ENCODE assay signal across 10 cellular contexts in the genomic region with DNA sequence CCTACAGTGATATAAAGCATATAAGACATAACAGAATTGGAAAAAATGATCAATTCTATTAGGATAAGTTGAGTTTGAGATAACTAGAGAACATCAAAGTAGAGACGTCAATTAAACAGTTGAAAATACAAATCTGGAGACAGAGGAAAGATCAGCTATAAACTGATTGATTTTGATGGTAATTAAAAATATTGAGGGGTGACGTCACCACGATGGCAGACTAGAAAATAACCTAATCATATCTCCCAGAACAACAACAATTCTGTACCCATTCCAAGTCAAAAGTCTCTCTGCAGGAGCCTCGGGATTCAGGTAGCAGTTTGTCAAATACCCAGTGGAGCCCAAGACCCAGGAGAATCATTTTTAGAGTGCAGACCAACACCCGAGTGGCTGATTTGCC. TPM values are rescaled to one million over a fixed set of nuclear protein-coding genes. Genes with fewer than 3 reads are reported as not detected.
"Had no signal": no experiment of that assay in that cellular context is flagged by ENCODE, and none has a peak within 500 bp of the region (broad histone marks: within the 10 kb centered on the region; RNA-seq: fewer than 3 reads in every experiment).

No MANE protein-coding gene starts in this region.

- H2AFZ ChIP-seq: GM23338 had no signal

- H3K4me3 ChIP-seq: GM23338, HAP-1 had no signal

- H3K4me3 Mint-ChIP-seq: GM23338, IgD-negative memory B cell had no signal

- H3K9me3 ChIP-seq: HAP-1 had no signal

- FAIRE-seq: HTR-8/SVneo had no signal

- ATAC-seq: GM23338, HCT116 had no signal

- H3K4me2 ChIP-seq: GM23338 had no signal

- H3K36me3 ChIP-seq: HAP-1 had no signal

- DNase-seq: H7, Kasumi-1, KG1 had no signal

- H3K4me1 Mint-ChIP-seq: GM23338, IgD-negative memory B cell had no signal

- H3K4me1 ChIP-seq: HAP-1 had no signal

RNA-seq across cellular contexts. Expression of a gene that starts 28.9 kb away (rescaled TPM):
- total RNA-seq: GM23338, H4, H7, HT-29 had no signal
- polyA plus RNA-seq: GM23338, IgD-negative memory B cell had no signal

RNA-seq across cellular contexts. Expression of a gene that starts 51.5 kb away (rescaled TPM):
- total RNA-seq: H4, H7, HT-29 had no signal
- polyA plus RNA-seq: IgD-negative memory B cell had no signal
